In genomic region chr3:20246662-20247061, GRCh38 we compare ENCODE assay signal across 12 cellular contexts.
A peak's percentile ranks its signal among the peaks of the same experiment; 100 is the strongest.
DNase-seq lines count a peak whose midpoint lies in the region; ATAC-seq lines count a peak whose summit lies in the region.
"Had no signal": no experiment of that assay in that cellular context is flagged by ENCODE, and none has a peak within 500 bp of the region (broad histone marks: within the 10 kb centered on the region; RNA-seq: fewer than 3 reads in every experiment).

No MANE protein-coding gene starts in this region.

- ATAC-seq in GM18499 (IDR thresholded peaks at IDR 0.05; ENCODE audit: insufficient read depth, unreplicated experiment) (peak; percentile 84), GM19455 (IDR thresholded peaks at IDR 0.05; ENCODE audit: unreplicated experiment) (peak; percentile 73), HG02798 (IDR thresholded peaks at IDR 0.05; ENCODE audit: poor library complexity, unreplicated experiment) (peak; percentile 76), HG03469 (IDR thresholded peaks at IDR 0.05; ENCODE audit: unreplicated experiment) (peak; percentile 92), HG02981 (IDR thresholded peaks at IDR 0.05; ENCODE audit: unreplicated experiment) (no peak)
- ATAC-seq: left cardiac atrium had no signal

- DNase-seq in NCI-H2196 treated with DMSO at 0.1 percent for 48 hours (lab: John Stamatoyannopoulos, UW; ENCODE audit: unreplicated experiment) (no peak), A172 (ENCODE audit: low spot score) (no peak), DMS53 (lab: John Stamatoyannopoulos, UW) (no peak)
- DNase-seq: head of caudate nucleus, left cardiac atrium, PC-9, uterus had no signal
